Comparison of ENCODE assay signal across 7 cellular contexts in genomic region chr19:43365677-43366076, GRCh38. TPM values are rescaled to one million over a fixed set of nuclear protein-coding genes. Genes with fewer than 3 reads are reported as not detected.
"Had no signal": no experiment of that assay in that cellular context is flagged by ENCODE, and none has a peak within 500 bp of the region (broad histone marks: within the 10 kb centered on the region; RNA-seq: fewer than 3 reads in every experiment).

No MANE protein-coding gene starts in this region.

RNA-seq across cellular contexts. Expression of gene TEX101, which starts 49.0 kb away (rescaled TPM):
- total RNA-seq: GM23248, GM23338, H1, H4, H7, H9, HFFc6 had no signal
- polyA plus RNA-seq: GM23248, GM23338 had no signal
